In the genomic region with DNA sequence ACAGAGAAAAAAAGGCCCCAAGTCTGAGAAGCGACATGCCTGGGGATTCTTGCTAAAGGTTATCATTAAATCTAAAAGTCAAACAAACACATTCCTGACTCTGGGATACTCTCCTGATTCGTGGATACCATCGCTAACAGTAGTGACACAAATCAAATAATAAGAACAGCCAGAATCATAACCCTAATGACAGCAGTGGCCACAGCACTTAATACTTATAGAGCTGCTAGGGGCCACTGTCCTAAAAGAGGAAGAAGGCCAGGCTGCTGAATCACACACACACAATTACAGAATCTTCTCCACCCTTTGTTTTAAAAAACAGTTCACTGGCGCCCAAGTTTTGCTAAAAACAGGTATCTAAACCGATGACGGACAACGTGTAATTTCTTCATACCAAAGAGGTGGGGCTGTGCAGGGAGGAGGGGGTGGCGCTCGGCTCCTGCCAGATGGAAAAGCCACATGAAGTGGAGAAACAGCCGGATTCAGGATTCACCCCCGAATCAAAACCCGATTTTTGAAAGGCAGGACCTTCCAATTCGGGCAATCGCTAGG, we compare ENCODE assay signal across 8 cellular contexts. TPM values are rescaled to one million over a fixed set of nuclear protein-coding genes. Genes with fewer than 3 reads are reported as not detected.
DNase-seq lines count a peak whose midpoint lies in the region; ATAC-seq, FAIRE-seq and TF ChIP-seq lines count a peak whose summit lies in the region.

No MANE protein-coding gene starts in this region.

- peak overlapping the region; percentile 41 for H2AFZ ChIP-seq in ACC112 (ENCODE audit: low read length, unreplicated experiment)
- peak overlapping the region; percentile 37 for H2AFZ ChIP-seq in hepatocyte

- peak overlapping the region; percentile 80 for H3K4me3 ChIP-seq in ACC112 (ENCODE audit: low read depth, low read length)
- peak overlapping the region; percentile 95 to 98 for H3K4me3 ChIP-seq in ascending aorta
- peak overlapping the region; percentile 99 for H3K4me3 ChIP-seq in hepatocyte
- H3K4me3 ChIP-seq in gastrocnemius medialis, result peak overlapping the region; percentile 72 to 92 (median 80)

- H3K79me2 ChIP-seq in ACC112 (ENCODE audit: control insufficient read depth, insufficient read depth, low read length, unreplicated experiment), result peaks cover 49% of the 10 kb centered on the region
- H3K79me2 ChIP-seq in hepatocyte, result peaks cover 55% of the 10 kb centered on the region

- H3K36me3 ChIP-seq in ACC112 (ENCODE audit: insufficient read depth, low read length) (no peaks in the 10 kb centered on the region), ascending aorta (peaks cover 0 to 6% of the 10 kb centered on the region in 2 donors), hepatocyte (replicated peaks; ENCODE audit: insufficient read depth, low read depth) (no peaks in the 10 kb centered on the region), gastrocnemius medialis (peaks cover 0 to 5% of the 10 kb centered on the region in 2 donors)

- whole genome bisulfite sequencing in hepatocyte (ENCODE audit: low lambda C conversion rate, missing lambda C conversion rate), result 3% methylated on average over 14 of the region's 14 CpGs

- no peak for TF ChIP-seq CTCF in ascending aorta (IDR thresholded peaks at IDR 0.05)
- TF ChIP-seq CTCF in hepatocyte (IDR thresholded peaks at IDR 0.05; ENCODE audit: poor library complexity), result no peak
- TF ChIP-seq CTCF in gastrocnemius medialis (IDR thresholded peaks at IDR 0.05 in 4 of 5, conservative IDR thresholded peaks at IDR 0.05 in 1 of 5), result no peak

- intact Hi-C loops in ascending aorta (cut with DNase I) (loop anchor here (1.0 kb wide), 1 partner anchor 21 kb away; no protein-coding TSS in a partner anchor), gastrocnemius medialis (cut with DNase I; ENCODE audit: low total_unique reads) (loop anchor here (1.0 to 5.0 kb wide), 3 partner anchors 21 to 84 kb away; no protein-coding TSS in a partner anchor)

- peaks cover 18% of the 10 kb centered on the region for H3K4me1 ChIP-seq in ACC112 (ENCODE audit: control insufficient read depth, insufficient read depth, low read length, unreplicated experiment)
- peaks cover 5 to 19% of the 10 kb centered on the region in 2 donors for H3K4me1 ChIP-seq in ascending aorta
- H3K4me1 ChIP-seq in hepatocyte (ENCODE audit: insufficient read depth), result peaks cover 25% of the 10 kb centered on the region
- H3K4me1 ChIP-seq in gastrocnemius medialis, result peaks cover 37 to 49% of the 10 kb centered on the region in 2 donors

- TF ChIP-seq POLR2A in GM12891 (IDR thresholded peaks at IDR 0.05; ENCODE audit: low read depth, low read length) (no peak), gastrocnemius medialis (IDR thresholded peaks at IDR 0.05) (peak in 1 of 2 donors; percentile 16)

- ATAC-seq in gastrocnemius medialis (peak; percentile 59), GM18498 (IDR thresholded peaks at IDR 0.05; ENCODE audit: unreplicated experiment) (no peak)

- DNase-seq in GM12891 (ENCODE audit: insufficient read length, low spot score) (no peak), NOMO-1 (lab: John Stamatoyannopoulos, UW; ENCODE audit: unreplicated experiment in 2 of 2) (peak; percentile 73 to 85), ascending aorta (ENCODE audit: low spot score in 2 of 2) (peak in 1 of 2 donors; percentile 78), hepatocyte (ENCODE audit: low spot score) (peak; percentile 73), gastrocnemius medialis (peak; percentile 38 to 77), COR-L47 (lab: John Stamatoyannopoulos, UW) (no peak)

- no peaks in the 10 kb centered on the region for H3K9me2 ChIP-seq in hepatocyte (replicated peaks; ENCODE audit: insufficient read depth)

- FAIRE-seq in GM12891 (lab: Jason Lieb, UNC), result no peak

- peak overlapping the region; percentile 76 for H3K4me2 ChIP-seq in hepatocyte

- in situ Hi-C loops in gastrocnemius medialis (cut with MboI; ENCODE audit: low sequenced_read_pairs in 4 of 4), result no loop called here

- H3K27ac ChIP-seq in ACC112 (ENCODE audit: low read depth, low read length), result peak overlapping the region; percentile 78
- peak overlapping the region; percentile 99 to 100 for H3K27ac ChIP-seq in ascending aorta
- H3K27ac ChIP-seq in hepatocyte, result peak overlapping the region; percentile 99
- peak overlapping the region; percentile 96 to 100 (median 98) for H3K27ac ChIP-seq in gastrocnemius medialis

- H3K27me3 ChIP-seq in ACC112 (ENCODE audit: insufficient read depth, low read length) (no peaks in the 10 kb centered on the region), ascending aorta (no peaks in the 10 kb centered on the region), hepatocyte (no peaks in the 10 kb centered on the region), gastrocnemius medialis (no peaks in the 10 kb centered on the region)

- H3K9me3 ChIP-seq in ascending aorta (no peaks in the 10 kb centered on the region), hepatocyte (ENCODE audit: low read depth) (no peaks in the 10 kb centered on the region), gastrocnemius medialis (no peaks in the 10 kb centered on the region)

- H4K20me1 ChIP-seq in hepatocyte (ENCODE audit: insufficient read depth, poor library complexity, severe bottlenecking), result no peaks in the 10 kb centered on the region

TF ChIP-seq in GM12891, 5 proteins besides CTCF, POLR2A, EP300 and RAD21:
- TF ChIP-seq SPI1 (IDR thresholded peaks at IDR 0.05; ENCODE audit: low read depth, low read length) (peak; percentile 54), PAX5 (IDR thresholded peaks at IDR 0.05; ENCODE audit: insufficient read depth, low read length, severe bottlenecking) (no peak)

RNA-seq across cellular contexts. Expression of a gene that starts 1.1 kb away (rescaled TPM):
- 8.2 TPM for polyA plus RNA-seq in GM12891 (2012; ENCODE audit: low read depth, missing spikeins)
- total RNA-seq in ascending aorta, result 44.7 TPM
- total RNA-seq in hepatocyte, result 45.2 and 51.5 TPM in 2 replicates
- polyA plus RNA-seq in hepatocyte, result 36.9 and 38.0 TPM in 2 replicates
- total RNA-seq in gastrocnemius medialis, result 100 to 1,000 TPM; 371 to 626 (median 552) TPM

Comparison
In these comparisons a context has a peak if more than half of its experiments do, and no peak if none do; other contexts are left out.
1. DNase-seq: peak in NOMO-1 (2 of 2), hepatocyte (single experiment) and gastrocnemius medialis (2 of 2); none in GM12891 (single experiment) and COR-L47 (single experiment).
2. Peak in every context shown above with its lines, with median percentiles within 50 percentile points of each other: H3K27ac ChIP-seq and H3K4me3 ChIP-seq.